8 cellular contexts compared by ENCODE assay signal in genomic region chr7:30771859-30772429, GRCh38. TPM values are rescaled to one million over a fixed set of nuclear protein-coding genes. Genes with fewer than 3 reads are reported as not detected.
DNase-seq lines count a peak whose midpoint lies in the region; ATAC-seq and TF ChIP-seq lines count a peak whose summit lies in the region.

No MANE protein-coding gene starts in this region.

- H3K4me3 ChIP-seq in skeletal muscle tissue (ENCODE audit: low read length in 3 of 3) = peak overlapping the region; percentile 84 to 88 (median 85)

- POLR2A ChIA-PET in activated CD4-positive, alpha-beta T cell treated with anti-CD3 and anti-CD28 coated beads, Interleukin-2, amount 10 ng/mL, durations not matched to agents 7 days and 5 days (lab: Charles Lee) = no interaction called here
- POLR2A ChIA-PET in activated CD8-positive, alpha-beta T cell treated with anti-CD3 and anti-CD28 coated beads for 36 hours (lab: Charles Lee) = interaction anchor here (1.7 to 1.8 kb wide), 3 partner anchors 8 to 13 kb away, joined by 4 read pairs; no protein-coding TSS in a partner anchor

- H3K4me1 Mint-ChIP-seq in activated CD4-positive, alpha-beta T cell treated with anti-CD3 and anti-CD28 coated beads, Interleukin-2, amount 10 ng/mL, durations not matched to agents 7 days and 5 days = peaks cover 9% of the 10 kb centered on the region
- H3K4me1 Mint-ChIP-seq in activated CD8-positive, alpha-beta T cell treated with anti-CD3 and anti-CD28 coated beads for 36 hours (ENCODE audit: low read depth) = peaks cover 3% of the 10 kb centered on the region

- H3K9me3 ChIP-seq in skeletal muscle tissue (ENCODE audit: control insufficient read depth in 3 of 3, low read length in 3 of 3) = no peaks in the 10 kb centered on the region

- H3K27ac Mint-ChIP-seq in activated CD4-positive, alpha-beta T cell treated with anti-CD3 and anti-CD28 coated beads, Interleukin-2, amount 10 ng/mL, durations not matched to agents 7 days and 5 days = peak overlapping the region; percentile 85
- peak overlapping the region; percentile 50 for H3K27ac Mint-ChIP-seq in activated CD8-positive, alpha-beta T cell treated with anti-CD3 and anti-CD28 coated beads for 36 hours

- peak overlapping the region; percentile 81 to 83 (median 81) for H3K9ac ChIP-seq in skeletal muscle tissue (ENCODE audit: low read depth in 1 of 3, low read length in 3 of 3)

- peak overlapping the region; percentile 64 for H3K27ac ChIP-seq in skeletal muscle tissue (ENCODE audit: low read depth, low read length)

- ATAC-seq in HG03039 (IDR thresholded peaks at IDR 0.05; ENCODE audit: unreplicated experiment) (peak; percentile 24), left ventricle myocardium superior (peak; percentile 32)
- ATAC-seq in activated CD8-positive, alpha-beta T cell treated with anti-CD3 and anti-CD28 coated beads for 36 hours = peak; percentile 34

- CTCF ChIA-PET in activated CD4-positive, alpha-beta T cell treated with anti-CD3 and anti-CD28 coated beads, Interleukin-2, amount 10 ng/mL, durations not matched to agents 7 days and 5 days (lab: Charles Lee) = no interaction called here
- CTCF ChIA-PET in activated CD8-positive, alpha-beta T cell treated with anti-CD3 and anti-CD28 coated beads for 36 hours (lab: Charles Lee) = interaction anchor here (1.0 to 1.3 kb wide), 3 partner anchors 26 to 34 kb away, joined by 3 to 5 read pairs (median 5); no protein-coding TSS in a partner anchor

- TF ChIP-seq CTCF in activated CD8-positive, alpha-beta T cell treated with anti-CD3 and anti-CD28 coated beads for 36 hours (IDR thresholded peaks at IDR 0.05) = no peak

- no peaks in the 10 kb centered on the region for H3K36me3 Mint-ChIP-seq in activated CD4-positive, alpha-beta T cell treated with anti-CD3 and anti-CD28 coated beads, Interleukin-2, amount 10 ng/mL, durations not matched to agents 7 days and 5 days (ENCODE audit: low read depth)
- no peaks in the 10 kb centered on the region for H3K36me3 Mint-ChIP-seq in activated CD8-positive, alpha-beta T cell treated with anti-CD3 and anti-CD28 coated beads for 36 hours (ENCODE audit: low read depth)

- H3K27me3 Mint-ChIP-seq in activated CD4-positive, alpha-beta T cell treated with anti-CD3 and anti-CD28 coated beads, Interleukin-2, amount 10 ng/mL, durations not matched to agents 7 days and 5 days = peaks cover 6% of the 10 kb centered on the region
- H3K27me3 Mint-ChIP-seq in activated CD8-positive, alpha-beta T cell treated with anti-CD3 and anti-CD28 coated beads for 36 hours = no peaks in the 10 kb centered on the region

- peaks cover 5 to 10% (median 9%) of the 10 kb centered on the region in 3 donors for H3K4me1 ChIP-seq in skeletal muscle tissue (ENCODE audit: control insufficient read depth in 3 of 3, insufficient read depth in 3 of 3, low read length in 3 of 3)

- no peak for DNase-seq in activated CD4-positive, alpha-beta T cell treated with anti-CD3 and anti-CD28 coated beads, Interleukin-2, amount 10 ng/mL, durations not matched to agents 7 days and 5 days
- DNase-seq in activated CD4-positive, alpha-beta T cell treated with anti-CD3 and anti-CD28 coated beads, Interleukin-2, amount 50 U/mL, for 4 hours = no peak
- DNase-seq in activated CD8-positive, alpha-beta T cell treated with anti-CD3 and anti-CD28 coated beads for 36 hours = peak; percentile 37
- DNase-seq in left ventricle myocardium superior (no peak), SHP77 (lab: John Stamatoyannopoulos, UW) (no peak), NCI-H1105 (lab: John Stamatoyannopoulos, UW) (no peak)

- H3K27me3 ChIP-seq in skeletal muscle tissue (ENCODE audit: control insufficient read depth in 3 of 3, insufficient read depth in 3 of 3, low read length in 3 of 3) = no peaks in the 10 kb centered on the region

- H3K36me3 ChIP-seq in skeletal muscle tissue (ENCODE audit: control insufficient read depth in 3 of 3, insufficient read depth in 3 of 3, low read length in 3 of 3) = no peaks in the 10 kb centered on the region

- peak overlapping the region; percentile 79 for H3K4me3 Mint-ChIP-seq in activated CD4-positive, alpha-beta T cell treated with anti-CD3 and anti-CD28 coated beads, Interleukin-2, amount 10 ng/mL, durations not matched to agents 7 days and 5 days
- H3K4me3 Mint-ChIP-seq in activated CD8-positive, alpha-beta T cell treated with anti-CD3 and anti-CD28 coated beads for 36 hours = peak overlapping the region; percentile 67

- intact Hi-C loops in activated CD8-positive, alpha-beta T cell treated with anti-CD3 and anti-CD28 coated beads for 36 hours (cut with micrococcal nuclease) = no loop called here
- intact Hi-C loops in left ventricle myocardium superior (cut with micrococcal nuclease) = no loop called here

- H3K9me3 Mint-ChIP-seq in activated CD4-positive, alpha-beta T cell treated with anti-CD3 and anti-CD28 coated beads, Interleukin-2, amount 10 ng/mL, durations not matched to agents 7 days and 5 days = no peaks in the 10 kb centered on the region
- no peaks in the 10 kb centered on the region for H3K9me3 Mint-ChIP-seq in activated CD8-positive, alpha-beta T cell treated with anti-CD3 and anti-CD28 coated beads for 36 hours

RNA-seq across cellular contexts. Expression of gene MINDY4, which starts 0.7 kb away (rescaled TPM):
- total RNA-seq in activated CD4-positive, alpha-beta T cell treated with anti-CD3 and anti-CD28 coated beads, Interleukin-2, amount 10 ng/mL, durations not matched to agents 7 days and 5 days = 1 to 10 TPM; 1.3 to 1.8 TPM
- total RNA-seq in activated CD8-positive, alpha-beta T cell treated with anti-CD3 and anti-CD28 coated beads for 36 hours = 1 to 10 TPM; 1.3 to 1.7 TPM
- 4.9 TPM for total RNA-seq in left ventricle myocardium superior
- 7.8 TPM for total RNA-seq in skeletal muscle tissue

RNA-seq across cellular contexts. Expression of gene INMT, which starts 20.0 kb away (rescaled TPM):
- 1 to 10 TPM; 1.3 to 2.5 TPM for total RNA-seq in activated CD4-positive, alpha-beta T cell treated with anti-CD3 and anti-CD28 coated beads, Interleukin-2, amount 10 ng/mL, durations not matched to agents 7 days and 5 days
- total RNA-seq in activated CD8-positive, alpha-beta T cell treated with anti-CD3 and anti-CD28 coated beads for 36 hours = not detected
- 50.2 TPM for total RNA-seq in left ventricle myocardium superior
- 35.5 TPM for total RNA-seq in skeletal muscle tissue

Comparison
In these comparisons a context has a peak if more than half of its experiments do, and no peak if none do; other contexts are left out.
1. RNA of gene INMT, which starts 20.0 kb away (total RNA-seq): 50.2 TPM in left ventricle myocardium superior (single experiment) and 35.5 TPM in skeletal muscle tissue (single experiment); 1.3 to 2.5 TPM in activated CD4-positive, alpha-beta T cell treated with anti-CD3 and anti-CD28 coated beads, Interleukin-2, amount 10 ng/mL, durations not matched to agents 7 days and 5 days and not detected in activated CD8-positive, alpha-beta T cell treated with anti-CD3 and anti-CD28 coated beads for 36 hours; every median in the first group is over 10 times any median in the second.
2. Peak in every context shown above with its lines, with median percentiles within 50 percentile points of each other: ATAC-seq.